ENCODE assay signal across 1 cellular context in genomic region chr6:13574571-13575376, GRCh38.
TF ChIP-seq lines count a peak whose summit lies in the region.

TSS of gene SIRT5 (plus strand) at chr6:13574601. CDS start at chr6:13584111, 9,510 bp downstream.

TF ChIP-seq in K562, 482 proteins besides CTCF, POLR2A, EP300 and RAD21 (continued from another document and continues in another):
- TF ChIP-seq VEZF1 (CRISPR knock-in tag; IDR thresholded peaks at IDR 0.05) (peak; percentile 51; the same call in 1 of the 2 replicates), CLOCK (CRISPR knock-in tag; IDR thresholded peaks at IDR 0.05; ENCODE audit: borderline replicate concordance) (peak; percentile 70; the same call in 1 of the 2 replicates), CHD2 (IDR thresholded peaks at IDR 0.05; ENCODE audit: low read depth, low read length) (no peak), SAFB (IDR thresholded peaks at IDR 0.05; ENCODE audit: borderline replicate concordance, low read depth, low read length) (no peak), NUFIP1 (IDR thresholded peaks at IDR 0.05; ENCODE audit: partially characterized antibody) (no peak), SRSF7 (optimal IDR thresholded peaks at IDR 0.05; ENCODE audit: low read depth, low read length) (no peak), CHAMP1 (IDR thresholded peaks at IDR 0.05) (no peak), TCF7 (IDR thresholded peaks at IDR 0.05; ENCODE audit: borderline replicate concordance) (0 out of 2 replicates have a peak, but pooled peaks have one; percentile 10), GTF2E2 (tag; IDR thresholded peaks at IDR 0.05) (peak; percentile 89), ZNF592 (IDR thresholded peaks at IDR 0.05) (peak; percentile 51), ILK (tag; IDR thresholded peaks at IDR 0.05; ENCODE audit: borderline replicate concordance, low read depth) (no peak), TCF7L2 (IDR thresholded peaks at IDR 0.05; ENCODE audit: low read depth, low read length) (no peak), PTRF (tag; IDR thresholded peaks at IDR 0.05) (no peak), RBM22 (IDR thresholded peaks at IDR 0.05; ENCODE audit: low read depth, low read length, poor library complexity, severe bottlenecking) (peak; percentile 50), SMARCE1 (IDR thresholded peaks at IDR 0.05) (peak; percentile 52; the same call in 1 of the 2 replicates), ZNF655 (CRISPR knock-in tag; IDR thresholded peaks at IDR 0.05) (no peak), GTF2A2 (tag; IDR thresholded peaks at IDR 0.05) (no peak), POLR3A (IDR thresholded peaks at IDR 0.05; ENCODE audit: borderline replicate concordance, extremely low read depth, insufficient read depth, insufficient read length) (no peak), PHF21A (IDR thresholded peaks at IDR 0.05; ENCODE audit: borderline replicate concordance, low read depth) (peak; percentile 61; the same call in 1 of the 2 replicates), HNRNPUL1 (IDR thresholded peaks at IDR 0.05; ENCODE audit: low read length) (no peak), PYGO2 (tag; IDR thresholded peaks at IDR 0.05) (no peak), ZNF212 (CRISPR knock-in tag; IDR thresholded peaks at IDR 0.05) (no peak), SNRNP70 (optimal IDR thresholded peaks at IDR 0.05; ENCODE audit: low read depth, low read length) (no peak), SMARCA4 (IDR thresholded peaks at IDR 0.05) (peak; percentile 52), ZNF512 (tag; IDR thresholded peaks at IDR 0.05) (no peak), KDM4B (IDR thresholded peaks at IDR 0.05; ENCODE audit: borderline replicate concordance in 2 of 2, low read depth in 1 of 2) (no peak), ZNF785 (CRISPR knock-in tag; IDR thresholded peaks at IDR 0.05) (0 out of 2 replicates have a peak, but pooled peaks have one; percentile 55), ZNF76 (CRISPR knock-in tag; IDR thresholded peaks at IDR 0.05; ENCODE audit: borderline replicate concordance) (peak; percentile 54; the same call in 1 of the 2 replicates), STAG1 (CRISPR knock-in tag; IDR thresholded peaks at IDR 0.05; ENCODE audit: borderline replicate concordance) (no peak), ZNF436 (CRISPR knock-in tag; IDR thresholded peaks at IDR 0.05) (no peak), HNRNPK (IDR thresholded peaks at IDR 0.05; ENCODE audit: low read depth, low read length, poor library complexity, severe bottlenecking) (peak; percentile 2)
